In the genomic region with DNA sequence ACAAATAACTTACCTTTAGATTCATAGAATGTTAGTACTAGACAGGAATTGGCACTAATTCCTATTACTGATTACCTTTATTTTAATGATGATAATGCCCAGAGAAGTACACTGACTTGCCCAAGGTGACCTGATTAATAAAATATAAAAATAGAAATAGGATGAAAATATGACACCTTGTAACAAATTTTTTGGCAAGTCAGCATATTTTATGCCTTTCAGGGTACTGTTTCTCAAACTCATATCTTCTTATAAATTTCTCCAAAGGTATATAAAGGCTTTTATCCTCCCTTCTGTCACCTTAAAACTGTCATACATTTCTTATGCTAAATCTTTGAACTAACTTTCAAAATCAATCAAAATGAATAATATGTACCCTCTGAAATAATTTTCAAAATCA, we compare ENCODE assay signal across 20 cellular contexts.
"Had no signal": no experiment of that assay in that cellular context is flagged by ENCODE, and none has a peak within 500 bp of the region (broad histone marks: within the 10 kb centered on the region; RNA-seq: fewer than 3 reads in every experiment).

No MANE protein-coding gene starts in this region.

- H3K27me3 Mint-ChIP-seq: activated CD4-positive, alpha-beta T cell treated with anti-CD3 and anti-CD28 coated beads for 36 hours; activated CD4-positive, alpha-beta T cell treated with anti-CD3 and anti-CD28 coated beads, Interleukin-2, amount 10 ng/mL, durations not matched to agents 7 days and 5 days; activated naive CD4-positive, alpha-beta T cell treated with anti-CD3 and anti-CD28 coated beads, Interleukin-2, amount 50 U/mL, for 24 hours; activated naive CD8-positive, alpha-beta T cell treated with anti-CD3 and anti-CD28 coated beads, Interleukin-2, amount 10 ng/mL, durations not matched to agents 7 days and 5 days; activated T-cell treated with anti-CD3 and anti-CD28 coated beads, Interleukin-2, amount 50 U/mL, for 24 hours; central memory CD8-positive, alpha-beta T cell had no signal

- H3K27me3 ChIP-seq: ascending aorta, cardiac muscle cell, MG63 had no signal

- H3K27ac ChIP-seq: ascending aorta, cardiac muscle cell had no signal

- H3K36me3 Mint-ChIP-seq: activated naive CD4-positive, alpha-beta T cell treated with anti-CD3 and anti-CD28 coated beads, Interleukin-2, amount 50 U/mL, for 24 hours; activated naive CD8-positive, alpha-beta T cell treated with anti-CD3 and anti-CD28 coated beads, Interleukin-2, amount 10 ng/mL, durations not matched to agents 7 days and 5 days had no signal

- H3K4me1 Mint-ChIP-seq: activated CD4-positive, alpha-beta T cell treated with anti-CD3 and anti-CD28 coated beads for 36 hours; activated CD4-positive, alpha-beta T cell treated with anti-CD3 and anti-CD28 coated beads, Interleukin-2, amount 10 ng/mL, durations not matched to agents 7 days and 5 days; activated naive CD4-positive, alpha-beta T cell treated with anti-CD3 and anti-CD28 coated beads, Interleukin-2, amount 50 U/mL, for 24 hours; activated naive CD8-positive, alpha-beta T cell treated with anti-CD3 and anti-CD28 coated beads, Interleukin-2, amount 10 ng/mL, durations not matched to agents 7 days and 5 days; central memory CD8-positive, alpha-beta T cell had no signal

- H3K36me3 ChIP-seq: ascending aorta, cardiac muscle cell, MG63 had no signal

- FAIRE-seq: TTC549 had no signal

- DNase-seq: activated CD4-positive, alpha-beta T cell treated with anti-CD3 and anti-CD28 coated beads for 36 hours; activated CD4-positive, alpha-beta T cell treated with anti-CD3 and anti-CD28 coated beads, Interleukin-2, amount 10 ng/mL, durations not matched to agents 7 days and 5 days; activated CD4-positive, alpha-beta T cell treated with anti-CD3 and anti-CD28 coated beads, Interleukin-2, amount 50 U/mL, for 48 hours; activated CD8-positive, alpha-beta T cell treated with anti-CD3 and anti-CD28 coated beads, Interleukin-2, amount 10 ng/mL, durations not matched to agents 7 days and 5 days; activated gamma-delta T cell; activated naive CD4-positive, alpha-beta T cell treated with Interleukin-2 at 50 U/mL for 16 hours; activated naive CD8-positive, alpha-beta T cell treated with anti-CD3 and anti-CD28 coated beads, Interleukin-2, amount 10 ng/mL, durations not matched to agents 7 days and 5 days; activated T-cell treated with anti-CD3 and anti-CD28 coated beads, Interleukin-2, amount 50 U/mL, for 24 hours; NCI-H187; Right ventricle myocardium superior had no signal

- ATAC-seq: activated CD4-positive, alpha-beta T cell treated with anti-CD3 and anti-CD28 coated beads for 36 hours; activated CD4-positive, CD25-positive, alpha-beta regulatory T cell treated with anti-CD3 and anti-CD28 coated beads, Interleukin-2, amount 50 U/mL, for 24 hours; activated CD8-positive, alpha-beta T cell treated with anti-CD3 and anti-CD28 coated beads, Interleukin-2, amount 10 ng/mL, durations not matched to agents 7 days and 5 days had no signal

- H3K9me3 ChIP-seq: ascending aorta, MG63 had no signal

- H3K4me3 ChIP-seq: ascending aorta, cardiac muscle cell, MG63 had no signal

- H3K27ac Mint-ChIP-seq: activated CD4-positive, alpha-beta T cell treated with anti-CD3 and anti-CD28 coated beads for 36 hours; activated CD4-positive, alpha-beta T cell treated with anti-CD3 and anti-CD28 coated beads, Interleukin-2, amount 10 ng/mL, durations not matched to agents 7 days and 5 days; activated CD8-positive, alpha-beta T cell treated with anti-CD3 and anti-CD28 coated beads, Interleukin-2, amount 10 ng/mL, durations not matched to agents 7 days and 5 days; activated naive CD4-positive, alpha-beta T cell treated with anti-CD3 and anti-CD28 coated beads, Interleukin-2, amount 50 U/mL, for 24 hours; activated naive CD8-positive, alpha-beta T cell treated with anti-CD3 and anti-CD28 coated beads, Interleukin-2, amount 10 ng/mL, durations not matched to agents 7 days and 5 days; activated T-cell treated with anti-CD3 and anti-CD28 coated beads, Interleukin-2, amount 50 U/mL, for 24 hours; activated T-helper 2 cell treated with anti-CD3 and anti-CD28 coated beads, Interferon-gamma antibody, Interleukin-2, Interleukin-4, amounts not matched to agents 10 μg/mL and 5 μg/mL and 100 μg/mL, durations not matched to agents 14 hours and 24 hours and 36 hours; T-helper 1 cell treated with Interleukin-12 subunit alpha and Interleukin-12 subunit beta and Interleukin-4 antibody, amounts not matched to agents 30 μg/mL and 1 μg/mL, for 36 hours; T-helper 2 cell treated with Interferon-gamma antibody and Interleukin-4, amounts not matched to agents 5 μg/mL and 100 μg/mL, for 36 hours had no signal

- H3K9me3 Mint-ChIP-seq: activated CD4-positive, alpha-beta T cell treated with anti-CD3 and anti-CD28 coated beads, Interleukin-2, amount 10 ng/mL, durations not matched to agents 7 days and 5 days; activated naive CD4-positive, alpha-beta T cell treated with anti-CD3 and anti-CD28 coated beads, Interleukin-2, amount 50 U/mL, for 24 hours; activated naive CD8-positive, alpha-beta T cell treated with anti-CD3 and anti-CD28 coated beads, Interleukin-2, amount 10 ng/mL, durations not matched to agents 7 days and 5 days; activated T-cell treated with anti-CD3 and anti-CD28 coated beads, Interleukin-2, amount 50 U/mL, for 24 hours; activated T-helper 2 cell treated with anti-CD3 and anti-CD28 coated beads, Interferon-gamma antibody, Interleukin-2, Interleukin-4, amounts not matched to agents 10 μg/mL and 5 μg/mL and 100 μg/mL, durations not matched to agents 14 hours and 24 hours and 36 hours; central memory CD8-positive, alpha-beta T cell; T-helper 1 cell treated with Interleukin-12 subunit alpha and Interleukin-12 subunit beta and Interleukin-4 antibody, amounts not matched to agents 30 μg/mL and 1 μg/mL, for 36 hours; T-helper 2 cell treated with Interferon-gamma antibody and Interleukin-4, amounts not matched to agents 5 μg/mL and 100 μg/mL, for 36 hours had no signal

- H3K4me1 ChIP-seq: ascending aorta had no signal

- H3K4me3 Mint-ChIP-seq: activated CD4-positive, alpha-beta T cell treated with anti-CD3 and anti-CD28 coated beads for 36 hours; activated CD4-positive, alpha-beta T cell treated with anti-CD3 and anti-CD28 coated beads, Interleukin-2, amount 10 ng/mL, durations not matched to agents 7 days and 5 days; activated CD8-positive, alpha-beta T cell treated with anti-CD3 and anti-CD28 coated beads, Interleukin-2, amount 10 ng/mL, durations not matched to agents 7 days and 5 days; activated naive CD4-positive, alpha-beta T cell treated with anti-CD3 and anti-CD28 coated beads, Interleukin-2, amount 50 U/mL, for 24 hours; activated naive CD8-positive, alpha-beta T cell treated with anti-CD3 and anti-CD28 coated beads, Interleukin-2, amount 10 ng/mL, durations not matched to agents 7 days and 5 days; activated T-cell treated with anti-CD3 and anti-CD28 coated beads, Interleukin-2, amount 50 U/mL, for 24 hours; central memory CD8-positive, alpha-beta T cell; T-helper 1 cell treated with Interleukin-12 subunit alpha and Interleukin-12 subunit beta and Interleukin-4 antibody, amounts not matched to agents 30 μg/mL and 1 μg/mL, for 36 hours; T-helper 2 cell treated with Interferon-gamma antibody and Interleukin-4, amounts not matched to agents 5 μg/mL and 100 μg/mL, for 36 hours had no signal
